Comparison of ENCODE assay signal across 8 cellular contexts in the genomic region with DNA sequence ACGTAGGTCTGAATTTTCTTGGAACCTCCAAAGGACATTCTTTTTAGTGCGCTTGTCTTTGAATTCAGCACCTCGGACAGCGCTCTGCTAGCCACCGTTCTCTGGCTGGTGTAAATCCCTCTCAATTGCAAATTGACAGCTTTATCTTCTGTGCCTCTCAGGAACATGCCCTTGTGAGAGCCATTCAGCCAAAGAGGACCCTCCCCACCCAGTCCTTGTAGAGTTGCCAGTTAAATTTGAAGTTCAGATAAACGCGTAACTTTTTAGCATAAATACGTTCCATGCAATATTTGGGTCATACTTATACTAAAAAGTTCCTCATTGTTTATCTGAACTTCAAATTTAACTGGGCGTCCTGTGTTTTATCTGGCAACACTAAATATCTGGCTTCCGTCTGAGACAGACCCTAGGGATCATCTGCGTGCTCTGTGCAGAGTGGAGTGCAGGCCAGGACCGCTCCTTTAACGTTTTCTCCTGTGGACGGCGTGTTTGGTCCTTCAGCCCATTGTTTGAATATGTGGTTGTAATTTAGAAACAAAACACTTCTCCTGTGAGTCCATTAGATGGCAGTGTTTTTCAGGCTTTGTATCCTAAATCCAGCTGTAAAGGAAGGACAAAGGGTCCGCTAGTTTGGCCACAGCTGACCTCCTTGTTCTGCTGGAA. TPM values are rescaled to one million over a fixed set of nuclear protein-coding genes. Genes with fewer than 3 reads are reported as not detected.
DNase-seq lines count a peak whose midpoint lies in the region; ATAC-seq and TF ChIP-seq lines count a peak whose summit lies in the region.

No MANE protein-coding gene starts in this region.

- no peak overlapping the region for H3K4me3 ChIP-seq in HEK293 (ENCODE audit: low read depth, low read length)
- H3K4me3 ChIP-seq in esophagus muscularis mucosa = no peak overlapping the region

- no peak for TF ChIP-seq EP300 in esophagus muscularis mucosa (IDR thresholded peaks at IDR 0.05)

- peak; percentile 56 for TF ChIP-seq CTCF in CD14-positive monocyte (IDR thresholded peaks at IDR 0.05)
- TF ChIP-seq CTCF in HEK293 (tag by site-specific recombination; IDR thresholded peaks at IDR 0.05) = no peak
- TF ChIP-seq CTCF in omental fat pad (IDR thresholded peaks at IDR 0.05) = no peak
- peak in 1 of 3 experiments; percentile 38 for TF ChIP-seq CTCF in esophagus muscularis mucosa (IDR thresholded peaks at IDR 0.05)

- H3K4me3 Mint-ChIP-seq in CD14-positive monocyte = no peak overlapping the region

- WGBS in esophagus muscularis mucosa = 5% methylated on average over 15 of the region's 16 CpGs

- ATAC-seq in omental fat pad (ENCODE audit: low FRiP score) (no peak), HG02870 (IDR thresholded peaks at IDR 0.05; ENCODE audit: unreplicated experiment) (no peak)

- peaks cover 53 to 72% of the 10 kb centered on the region in 2 donors for H3K36me3 Mint-ChIP-seq in CD14-positive monocyte

- H3K4me1 Mint-ChIP-seq in CD14-positive monocyte = peaks cover 42% of the 10 kb centered on the region

- DNase-seq in CD14-positive monocyte (ENCODE audit: low spot score) (no peak), NCI-H82 (lab: John Stamatoyannopoulos, UW) (peak; percentile 70), foreskin melanocyte (peak; percentile 64), omental fat pad (ENCODE audit: low spot score) (peak; percentile 64), esophagus muscularis mucosa (ENCODE audit: extremely low spot score) (no peak)
- peak; percentile 46 for DNase-seq in activated T-cell treated with anti-CD3 and anti-CD28 coated beads, Interleukin-2, amount 50 U/mL, for 1 hour

- CTCF ChIA-PET in HEK293 (lab: Yijun Ruan, JAX) = interaction anchor here (0.6 to 2.9 kb wide), 20 partner anchors 10 to 384 kb away, joined by 3 to 12 read pairs (median 4); a partner anchor contains a TSS

- POLR2A ChIA-PET in HEK293 (lab: Yijun Ruan, JAX) = interaction anchor here (0.6 kb wide), 1 partner anchor 72 kb away, joined by 3 read pairs; no protein-coding TSS in a partner anchor

- peak overlapping the region in 3 of 7 donors; percentile 57 to 67 (median 58) for H3K27ac Mint-ChIP-seq in CD14-positive monocyte

- H3K9me3 ChIP-seq in HEK293 (ENCODE audit: control insufficient read depth, insufficient read depth, low read depth, low read length) = no peaks in the 10 kb centered on the region
- H3K9me3 ChIP-seq in esophagus muscularis mucosa = no peaks in the 10 kb centered on the region

- H3K4me1 ChIP-seq in HEK293 (ENCODE audit: control insufficient read depth, insufficient read depth, low read length) = no peaks in the 10 kb centered on the region
- peaks cover 3 to 12% (median 7%) of the 10 kb centered on the region in 4 donors for H3K4me1 ChIP-seq in esophagus muscularis mucosa

- peaks cover 0 to 2% (median 0%) of the 10 kb centered on the region in 7 donors for H3K9me3 Mint-ChIP-seq in CD14-positive monocyte

- peaks cover 0 to 1% (median 0%) of the 10 kb centered on the region in 3 donors for H3K27me3 Mint-ChIP-seq in CD14-positive monocyte (ENCODE audit: low read depth in 3 of 3)

- H3K36me3 ChIP-seq in HEK293 (ENCODE audit: control insufficient read depth in 2 of 2, insufficient read depth in 1 of 2, low read length in 2 of 2) (no peaks in the 10 kb centered on the region), esophagus muscularis mucosa (no peaks in the 10 kb centered on the region)

- TF ChIP-seq POLR2A in esophagus muscularis mucosa (IDR thresholded peaks at IDR 0.05; ENCODE audit: low read depth) = no peak

- intact Hi-C loops in CD14-positive monocyte (cut with micrococcal nuclease) (loop anchor here (2.0 to 10.0 kb wide), 3 partner anchors 152 to 192 kb away; a partner anchor contains a TSS), esophagus muscularis mucosa (cut with DNase I) (loop anchor here (2.0 to 10.0 kb wide), 2 partner anchors 192 to 292 kb away; a partner anchor contains a TSS)

- peaks cover 0 to 3% (median 0%) of the 10 kb centered on the region in 4 donors for H3K27me3 ChIP-seq in esophagus muscularis mucosa

- H3K27ac ChIP-seq in HEK293 (ENCODE audit: extremely low read depth, low read depth, low read length) (no peak overlapping the region), esophagus muscularis mucosa (replicated peaks in 1 of 4) (no peak overlapping the region)

TF ChIP-seq in HEK293, 187 proteins besides CTCF, POLR2A, EP300 and RAD21:
- TF ChIP-seq ZNF19 (tag by site-specific recombination; IDR thresholded peaks at IDR 0.05; ENCODE audit: low read depth) = no peak
- no peak for TF ChIP-seq ZNF521 (tag by site-specific recombination; IDR thresholded peaks at IDR 0.05)
- TF ChIP-seq, protein P1, sequence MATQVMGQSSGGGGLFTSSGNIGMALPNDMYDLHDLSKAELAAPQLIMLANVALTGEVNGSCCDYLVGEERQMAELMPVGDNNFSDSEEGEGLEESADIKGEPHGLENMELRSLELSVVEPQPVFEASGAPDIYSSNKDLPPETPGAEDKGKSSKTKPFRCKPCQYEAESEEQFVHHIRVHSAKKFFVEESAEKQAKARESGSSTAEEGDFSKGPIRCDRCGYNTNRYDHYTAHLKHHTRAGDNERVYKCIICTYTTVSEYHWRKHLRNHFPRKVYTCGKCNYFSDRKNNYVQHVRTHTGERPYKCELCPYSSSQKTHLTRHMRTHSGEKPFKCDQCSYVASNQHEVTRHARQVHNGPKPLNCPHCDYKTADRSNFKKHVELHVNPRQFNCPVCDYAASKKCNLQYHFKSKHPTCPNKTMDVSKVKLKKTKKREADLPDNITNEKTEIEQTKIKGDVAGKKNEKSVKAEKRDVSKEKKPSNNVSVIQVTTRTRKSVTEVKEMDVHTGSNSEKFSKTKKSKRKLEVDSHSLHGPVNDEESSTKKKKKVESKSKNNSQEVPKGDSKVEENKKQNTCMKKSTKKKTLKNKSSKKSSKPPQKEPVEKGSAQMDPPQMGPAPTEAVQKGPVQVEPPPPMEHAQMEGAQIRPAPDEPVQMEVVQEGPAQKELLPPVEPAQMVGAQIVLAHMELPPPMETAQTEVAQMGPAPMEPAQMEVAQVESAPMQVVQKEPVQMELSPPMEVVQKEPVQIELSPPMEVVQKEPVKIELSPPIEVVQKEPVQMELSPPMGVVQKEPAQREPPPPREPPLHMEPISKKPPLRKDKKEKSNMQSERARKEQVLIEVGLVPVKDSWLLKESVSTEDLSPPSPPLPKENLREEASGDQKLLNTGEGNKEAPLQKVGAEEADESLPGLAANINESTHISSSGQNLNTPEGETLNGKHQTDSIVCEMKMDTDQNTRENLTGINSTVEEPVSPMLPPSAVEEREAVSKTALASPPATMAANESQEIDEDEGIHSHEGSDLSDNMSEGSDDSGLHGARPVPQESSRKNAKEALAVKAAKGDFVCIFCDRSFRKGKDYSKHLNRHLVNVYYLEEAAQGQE (tag by site-specific recombination; IDR thresholded peaks at IDR 0.05) = peak; percentile 99
- TF ChIP-seq ZNF654 (tag by site-specific recombination; IDR thresholded peaks at IDR 0.05; ENCODE audit: low read depth) = peak; percentile 86
- peak; percentile 17; the same call in 1 of the 2 replicates for TF ChIP-seq TRIM28 (IDR thresholded peaks at IDR 0.05; ENCODE audit: borderline replicate concordance, low read length)
- no peak for TF ChIP-seq ZNF555 (tag by site-specific recombination; conservative IDR thresholded peaks at IDR 0.05)
- no peak for TF ChIP-seq ZNF658 (tag by site-specific recombination; IDR thresholded peaks at IDR 0.05)
- TF ChIP-seq KLF10 (tag by site-specific recombination; IDR thresholded peaks at IDR 0.05) = no peak
- TF ChIP-seq ZBTB48 (tag by site-specific recombination; IDR thresholded peaks at IDR 0.05) = peak; percentile 73; the same call in 1 of the 2 replicates
- no peak for TF ChIP-seq REPIN1 (tag by site-specific recombination; IDR thresholded peaks at IDR 0.05; ENCODE audit: low read depth)
- peak; percentile 1; the same call in 1 of the 2 replicates for TF ChIP-seq ZNF660 (tag by site-specific recombination; IDR thresholded peaks at IDR 0.05)
- 0 out of 2 replicates have a peak, but pooled peaks have one; percentile 10 for TF ChIP-seq ZNF600 (tag by site-specific recombination; IDR thresholded peaks at IDR 0.05)
- TF ChIP-seq ZNF324 (tag by site-specific recombination; IDR thresholded peaks at IDR 0.05) = no peak
- TF ChIP-seq ZNF785 (tag by site-specific recombination; IDR thresholded peaks at IDR 0.05) = no peak
- TF ChIP-seq ZNF776 (tag by site-specific recombination; IDR thresholded peaks at IDR 0.05; ENCODE audit: borderline replicate concordance) = no peak

RNA-seq across cellular contexts. Expression of a gene that starts 7.0 kb away (rescaled TPM):
- polyA plus RNA-seq in CD14-positive monocyte = 10 to 100 TPM; 11.5 to 22.7 TPM
- total RNA-seq in omental fat pad (10 to 100 TPM in 3 of 4 donors, 1 to 10 TPM in 1; 9.9 to 42.2 (median 17.0) TPM), esophagus muscularis mucosa (10 to 100 TPM; 10.4 to 19.3 (median 13.2) TPM)

Comparison
In these comparisons a context has a peak if more than half of its experiments do, and no peak if none do; other contexts are left out.
1. DNase-seq: peak in NCI-H82 (single experiment), activated T-cell treated with anti-CD3 and anti-CD28 coated beads, Interleukin-2, amount 50 U/mL, for 1 hour (single experiment), foreskin melanocyte (single experiment) and omental fat pad (single experiment); none in CD14-positive monocyte (single experiment) and esophagus muscularis mucosa (single experiment).